In the genomic region with DNA sequence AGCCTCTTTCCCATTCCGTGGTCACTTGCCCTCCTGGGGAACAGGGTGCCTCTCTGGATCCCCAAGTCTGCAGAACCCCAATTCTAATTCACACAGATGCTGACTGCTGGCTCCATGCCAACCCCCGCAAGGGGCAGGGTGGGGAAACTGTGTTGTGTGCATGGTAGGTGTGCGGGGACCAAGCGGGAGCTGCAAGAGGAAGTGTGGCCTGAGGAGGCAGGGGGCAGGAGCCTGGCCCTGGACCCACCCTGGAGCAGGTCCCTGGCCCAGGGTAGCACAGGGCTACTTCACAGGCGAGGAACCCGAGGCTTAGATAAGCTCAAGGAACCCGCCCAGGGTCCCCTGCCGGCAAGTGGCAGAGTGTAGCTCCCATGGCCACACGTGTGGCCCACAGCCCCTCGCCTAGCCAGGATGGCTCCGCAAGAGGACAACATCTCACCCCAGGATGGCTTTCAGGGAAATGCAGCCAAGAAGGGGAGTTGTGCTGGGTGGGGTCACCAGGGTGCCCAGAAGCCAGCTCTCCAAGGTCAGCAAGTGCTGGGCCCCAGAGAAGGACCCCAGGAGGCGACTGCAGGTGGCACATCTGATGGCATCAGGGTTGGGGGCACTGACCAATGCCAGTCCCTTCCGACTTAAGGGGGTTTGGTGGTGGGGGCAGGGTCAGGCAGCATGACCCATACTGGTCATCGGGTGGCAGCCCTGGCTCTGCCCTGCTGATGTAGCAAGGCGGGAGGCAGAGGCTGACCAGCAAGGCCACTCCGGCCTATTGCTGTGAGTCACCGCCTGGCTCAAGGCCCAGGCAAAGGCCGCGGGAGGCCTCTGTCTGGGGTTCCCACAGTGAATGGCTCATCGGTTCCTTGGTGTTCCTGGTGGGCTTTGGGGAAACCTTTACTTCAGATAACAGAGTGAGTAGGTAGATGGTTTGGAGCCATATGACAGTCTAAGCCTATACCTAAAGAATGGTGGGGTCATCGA, we compare ENCODE assay signal across 9 cellular contexts. TPM values are rescaled to one million over a fixed set of nuclear protein-coding genes. Genes with fewer than 3 reads are reported as not detected.
DNase-seq lines count a peak whose midpoint lies in the region; ATAC-seq, FAIRE-seq and TF ChIP-seq lines count a peak whose summit lies in the region.
"Had no signal": no experiment of that assay in that cellular context is flagged by ENCODE, and none has a peak within 500 bp of the region (broad histone marks: within the 10 kb centered on the region; RNA-seq: fewer than 3 reads in every experiment).

No MANE protein-coding gene starts in this region.

- no peak overlapping the region for H3K4me3 ChIP-seq in colonic mucosa
- H3K4me3 ChIP-seq in left lung = no peak overlapping the region
- no peak overlapping the region for H3K4me3 ChIP-seq in thoracic aorta

- peak; percentile 96 for FAIRE-seq in HTR-8/SVneo (lab: Jason Lieb, UNC)

- TF ChIP-seq CTCF in colonic mucosa (IDR thresholded peaks at IDR 0.05) (no peak), left lung (IDR thresholded peaks at IDR 0.05) (no peak), thoracic aorta (IDR thresholded peaks at IDR 0.05) (no peak)

- H3K4me3 Mint-ChIP-seq in activated T-cell treated with anti-CD3 and anti-CD28 coated beads, Interleukin-2, amount 50 U/mL, for 4 hours = no peak overlapping the region
- no peak overlapping the region for H3K4me3 Mint-ChIP-seq in stimulated activated naive CD8-positive, alpha-beta T cell treated with anti-CD3 and anti-CD28 coated beads, Interleukin-15, amount 100 ng/mL, for 72 hours

- H3K4me1 ChIP-seq in colonic mucosa (no peaks in the 10 kb centered on the region), left lung (peaks cover 20 to 26% of the 10 kb centered on the region in 2 donors), thoracic aorta (ENCODE audit: control insufficient read depth in 1 of 2, low read depth in 2 of 2) (peaks cover 41 to 63% of the 10 kb centered on the region in 2 donors)

- H3K36me3 ChIP-seq in colonic mucosa = no peaks in the 10 kb centered on the region
- H3K36me3 ChIP-seq in left lung = no peaks in the 10 kb centered on the region
- no peaks in the 10 kb centered on the region for H3K36me3 ChIP-seq in thoracic aorta

- H3K27ac ChIP-seq in colonic mucosa (peak overlapping the region; percentile 40), left lung (no peak overlapping the region), thoracic aorta (peak overlapping the region; percentile 30 to 32)
- H3K27ac ChIP-seq: KMS-11 had no signal

- no peaks in the 10 kb centered on the region for H3K36me3 Mint-ChIP-seq in activated T-cell treated with anti-CD3 and anti-CD28 coated beads, Interleukin-2, amount 50 U/mL, for 4 hours (ENCODE audit: insufficient read depth)

- no peaks in the 10 kb centered on the region for H3K27me3 ChIP-seq in colonic mucosa
- peaks cover 0 to 23% of the 10 kb centered on the region in 2 donors for H3K27me3 ChIP-seq in left lung
- H3K27me3 ChIP-seq in thoracic aorta (replicated peaks; ENCODE audit: insufficient read depth) = no peaks in the 10 kb centered on the region

- DNase-seq in HTR-8/SVneo (ENCODE audit: insufficient read length, low spot score) = peak; percentile 92
- DNase-seq in colonic mucosa = peak; percentile 64
- DNase-seq in left lung = peak in 1 of 2 donors; percentile 82
- DNase-seq in thoracic aorta (ENCODE audit: low spot score) = peak; percentile 85
- DNase-seq in activated T-cell treated with anti-CD3 and anti-CD28 coated beads, Interleukin-2, amount 50 U/mL, for 4 hours = no peak
- DNase-seq in stimulated activated naive CD4-positive, alpha-beta T cell treated with Interleukin-2 at 50 U/mL for 16 hours (lab: John Stamatoyannopoulos, UW) = no peak
- no peak for DNase-seq in stimulated activated naive CD8-positive, alpha-beta T cell treated with anti-CD3 and anti-CD28 coated beads, Interleukin-15, amount 100 ng/mL, for 72 hours

- peaks cover 48% of the 10 kb centered on the region for H3K27me3 Mint-ChIP-seq in activated T-cell treated with anti-CD3 and anti-CD28 coated beads, Interleukin-2, amount 50 U/mL, for 4 hours (ENCODE audit: low read depth)
- H3K27me3 Mint-ChIP-seq in stimulated activated naive CD8-positive, alpha-beta T cell treated with anti-CD3 and anti-CD28 coated beads, Interleukin-15, amount 100 ng/mL, for 72 hours = peaks cover 64% of the 10 kb centered on the region

- ATAC-seq in left lung = peak; percentile 80
- peak; percentile 21 for ATAC-seq in thoracic aorta (ENCODE audit: insufficient number of reproducible peaks, low FRiP score, low read depth)
- no peak for ATAC-seq in HG03139 (IDR thresholded peaks at IDR 0.05; ENCODE audit: unreplicated experiment)
- no peak for ATAC-seq in activated T-cell treated with anti-CD3 and anti-CD28 coated beads, Interleukin-2, amount 50 U/mL, for 4 hours
- no peak for ATAC-seq in stimulated activated naive CD8-positive, alpha-beta T cell treated with anti-CD3 and anti-CD28 coated beads, Interleukin-15, amount 100 ng/mL, for 72 hours

- H3K9me3 ChIP-seq in colonic mucosa (no peaks in the 10 kb centered on the region), left lung (no peaks in the 10 kb centered on the region), thoracic aorta (no peaks in the 10 kb centered on the region)

- intact Hi-C loops in colonic mucosa (cut with DNase I) (no loop called here), left lung (cut with DNase I) (no loop called here)

- H3K27ac Mint-ChIP-seq in stimulated activated naive CD8-positive, alpha-beta T cell treated with anti-CD3 and anti-CD28 coated beads, Interleukin-15, amount 100 ng/mL, for 72 hours = no peak overlapping the region

- peaks cover 13% of the 10 kb centered on the region for H3K4me1 Mint-ChIP-seq in activated T-cell treated with anti-CD3 and anti-CD28 coated beads, Interleukin-2, amount 50 U/mL, for 4 hours (ENCODE audit: low read depth)
- H3K4me1 Mint-ChIP-seq in stimulated activated naive CD8-positive, alpha-beta T cell treated with anti-CD3 and anti-CD28 coated beads, Interleukin-15, amount 100 ng/mL, for 72 hours = peaks cover 29% of the 10 kb centered on the region

- H3K9ac ChIP-seq in colonic mucosa (ENCODE audit: low read depth in 2 of 2, low read length in 2 of 2) = peak overlapping the region in 1 of 2 donors; percentile 23
- H3K9ac ChIP-seq: KMS-11 had no signal

- H3K9me3 Mint-ChIP-seq in activated T-cell treated with anti-CD3 and anti-CD28 coated beads, Interleukin-2, amount 50 U/mL, for 4 hours = no peaks in the 10 kb centered on the region
- no peaks in the 10 kb centered on the region for H3K9me3 Mint-ChIP-seq in stimulated activated naive CD8-positive, alpha-beta T cell treated with anti-CD3 and anti-CD28 coated beads, Interleukin-15, amount 100 ng/mL, for 72 hours

RNA-seq across cellular contexts. Expression of gene EML1, which starts 37.3 kb away (rescaled TPM):
- 10 to 100 TPM in 1 of 2 donors, 1 to 10 TPM in 1; 3.6 to 14.2 TPM for total RNA-seq in colonic mucosa
- total RNA-seq in left lung = 10 to 100 TPM; 24.6 to 27.0 TPM
- total RNA-seq in thoracic aorta = 10 to 100 TPM; 55.1 to 66.5 TPM
- total RNA-seq in activated T-cell treated with anti-CD3 and anti-CD28 coated beads, Interleukin-2, amount 50 U/mL, for 4 hours = 1 to 10 TPM in 2 of 3 donors, under 1 TPM in 1; 0.86 to 2.4 (median 1.3) TPM

Comparison
In these comparisons a context has a peak if more than half of its experiments do, and no peak if none do; other contexts are left out.
1. DNase-seq: peak in HTR-8/SVneo (single experiment), colonic mucosa (single experiment) and thoracic aorta (single experiment); none in activated T-cell treated with anti-CD3 and anti-CD28 coated beads, Interleukin-2, amount 50 U/mL, for 4 hours (single experiment), stimulated activated naive CD4-positive, alpha-beta T cell treated with Interleukin-2 at 50 U/mL for 16 hours (single experiment) and stimulated activated naive CD8-positive, alpha-beta T cell treated with anti-CD3 and anti-CD28 coated beads, Interleukin-15, amount 100 ng/mL, for 72 hours (0 of 2).
2. H3K27ac ChIP-seq: peak in colonic mucosa (single experiment) and thoracic aorta (2 of 2); none in left lung (0 of 2).
3. ATAC-seq: peak in left lung (single experiment) and thoracic aorta (single experiment); none in HG03139 (single experiment), activated T-cell treated with anti-CD3 and anti-CD28 coated beads, Interleukin-2, amount 50 U/mL, for 4 hours (0 of 2) and stimulated activated naive CD8-positive, alpha-beta T cell treated with anti-CD3 and anti-CD28 coated beads, Interleukin-15, amount 100 ng/mL, for 72 hours (single experiment).